Comparison of ENCODE assay signal across 8 cellular contexts in the genomic region with DNA sequence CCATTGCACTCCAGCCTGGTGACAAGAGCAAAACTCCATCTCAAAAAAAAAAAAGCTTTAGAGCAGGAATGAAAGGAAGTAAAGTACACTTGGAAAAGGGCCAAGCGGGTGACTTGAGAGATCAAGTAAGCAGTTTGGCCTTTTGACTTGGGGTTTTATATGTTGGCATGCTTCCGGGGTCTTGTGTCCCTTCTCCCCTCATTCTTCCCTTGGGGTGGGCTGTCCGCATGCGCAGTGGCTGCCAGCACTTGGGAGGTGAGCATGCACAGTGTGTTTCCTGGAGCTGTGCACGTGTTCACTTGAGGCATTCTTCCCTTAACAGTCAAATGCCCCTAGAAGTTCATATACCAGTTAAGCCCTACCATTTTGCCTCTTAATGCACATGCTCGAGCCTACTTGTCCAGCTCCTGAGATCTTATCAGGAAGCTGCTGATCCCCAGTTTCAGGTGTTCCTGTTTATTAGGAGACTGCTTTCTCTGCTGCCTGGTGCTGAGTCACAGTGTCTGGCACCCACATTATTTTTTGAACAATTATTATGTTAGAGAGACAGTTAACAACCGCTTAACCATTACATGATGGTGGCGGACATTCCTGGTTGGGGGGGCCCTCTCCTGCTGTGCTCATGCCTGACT. TPM values are rescaled to one million over a fixed set of nuclear protein-coding genes. Genes with fewer than 3 reads are reported as not detected.
DNase-seq lines count a peak whose midpoint lies in the region; ATAC-seq and TF ChIP-seq lines count a peak whose summit lies in the region.

No MANE protein-coding gene starts in this region.

- H3K4me1 Mint-ChIP-seq in T-helper 2 cell treated with Interferon-gamma antibody and Interleukin-4, amounts not matched to agents 5 μg/mL and 100 μg/mL, for 36 hours (ENCODE audit: low read depth) = peaks cover 15% of the 10 kb centered on the region
- peaks cover 26% of the 10 kb centered on the region for H3K4me1 Mint-ChIP-seq in stimulated activated naive CD8-positive, alpha-beta T cell treated with anti-CD3 and anti-CD28 coated beads, Interleukin-15, Interleukin-2, amounts not matched to agents 100 ng/mL and 50 ng/mL, for 24 hours (ENCODE audit: low read depth)

- no peaks in the 10 kb centered on the region for H3K9me3 Mint-ChIP-seq in T-helper 2 cell treated with Interferon-gamma antibody and Interleukin-4, amounts not matched to agents 5 μg/mL and 100 μg/mL, for 36 hours
- H3K9me3 Mint-ChIP-seq in stimulated activated naive CD8-positive, alpha-beta T cell treated with anti-CD3 and anti-CD28 coated beads, Interleukin-15, Interleukin-2, amounts not matched to agents 100 ng/mL and 50 ng/mL, for 24 hours = no peaks in the 10 kb centered on the region

- peak overlapping the region; percentile 51 for H3K4me3 Mint-ChIP-seq in T-helper 2 cell treated with Interferon-gamma antibody and Interleukin-4, amounts not matched to agents 5 μg/mL and 100 μg/mL, for 36 hours
- H3K4me3 Mint-ChIP-seq in stimulated activated naive CD8-positive, alpha-beta T cell treated with anti-CD3 and anti-CD28 coated beads, Interleukin-15, Interleukin-2, amounts not matched to agents 100 ng/mL and 50 ng/mL, for 24 hours = no peak overlapping the region

- DNase-seq in T-helper 2 cell treated with Interferon-gamma antibody and Interleukin-4, amounts not matched to agents 5 μg/mL and 100 μg/mL, for 36 hours (ENCODE audit: low spot score) = no peak
- no peak for DNase-seq in T-helper 2 cell
- DNase-seq in fibroblast of villous mesenchyme (ENCODE audit: low read depth) = peak; percentile 35
- DNase-seq in occipital lobe (lab: John Stamatoyannopoulos, UW) = no peak
- DNase-seq in GOT3 (lab: John Stamatoyannopoulos, UW) = no peak

- H3K4me3 ChIP-seq in fibroblast of villous mesenchyme (ENCODE audit: low read depth, low read length) = no peak overlapping the region

- peak overlapping the region; percentile 23; the same call in 1 of the 2 replicates for H3K27ac ChIP-seq in VCaP

- H3K27ac Mint-ChIP-seq in T-helper 2 cell treated with Interferon-gamma antibody and Interleukin-4, amounts not matched to agents 5 μg/mL and 100 μg/mL, for 36 hours = no peak overlapping the region
- peak overlapping the region; percentile 75 for H3K27ac Mint-ChIP-seq in stimulated activated naive CD8-positive, alpha-beta T cell treated with anti-CD3 and anti-CD28 coated beads, Interleukin-15, Interleukin-2, amounts not matched to agents 100 ng/mL and 50 ng/mL, for 24 hours

- H3K36me3 Mint-ChIP-seq in T-helper 2 cell treated with Interferon-gamma antibody and Interleukin-4, amounts not matched to agents 5 μg/mL and 100 μg/mL, for 36 hours (ENCODE audit: low read depth) = peaks cover 2% of the 10 kb centered on the region
- no peaks in the 10 kb centered on the region for H3K36me3 Mint-ChIP-seq in stimulated activated naive CD8-positive, alpha-beta T cell treated with anti-CD3 and anti-CD28 coated beads, Interleukin-15, Interleukin-2, amounts not matched to agents 100 ng/mL and 50 ng/mL, for 24 hours (ENCODE audit: low read depth)

- no peak for ATAC-seq in HG03457 (IDR thresholded peaks at IDR 0.05; ENCODE audit: unreplicated experiment)

- H3K27me3 Mint-ChIP-seq in T-helper 2 cell treated with Interferon-gamma antibody and Interleukin-4, amounts not matched to agents 5 μg/mL and 100 μg/mL, for 36 hours (ENCODE audit: low read depth) = no peaks in the 10 kb centered on the region
- no peaks in the 10 kb centered on the region for H3K27me3 Mint-ChIP-seq in stimulated activated naive CD8-positive, alpha-beta T cell treated with anti-CD3 and anti-CD28 coated beads, Interleukin-15, Interleukin-2, amounts not matched to agents 100 ng/mL and 50 ng/mL, for 24 hours

- TF ChIP-seq CTCF in VCaP (conservative IDR thresholded peaks at IDR 0.05) (no peak), fibroblast of villous mesenchyme (IDR thresholded peaks at IDR 0.05; ENCODE audit: insufficient read depth, low read depth, low read length) (no peak)

RNA-seq across cellular contexts. Expression of gene PRRC2B, which starts 32.6 kb away (rescaled TPM):
- total RNA-seq in fibroblast of villous mesenchyme = 79.2 and 92.8 TPM in 2 replicates
- total RNA-seq in occipital lobe = 118 TPM
